29 cellular contexts compared by ENCODE assay signal in genomic region chr11:102097175-102097574, GRCh38. TPM values are rescaled to one million over a fixed set of nuclear protein-coding genes. Genes with fewer than 3 reads are reported as not detected.
"Had no signal": no experiment of that assay in that cellular context is flagged by ENCODE, and none has a peak within 500 bp of the region (broad histone marks: within the 10 kb centered on the region; RNA-seq: fewer than 3 reads in every experiment).

No MANE protein-coding gene starts in this region.

- DNase-seq: activated B cell treated with CpG ODN at 0.5 μM for 24 hours; activated CD4-positive, alpha-beta T cell treated with anti-CD3 and anti-CD28 coated beads for 48 hours; activated CD4-positive, alpha-beta T cell treated with anti-CD3 and anti-CD28 coated beads, Interleukin-2, amount 50 U/mL, for 1 hour; activated CD4-positive, alpha-beta T cell treated with anti-CD3 and anti-CD28 coated beads, Interleukin-2, amount 50 U/mL, for 48 hours; activated CD8-positive, alpha-beta memory T cell treated with anti-CD3 and anti-CD28 coated beads for 24 hours; activated CD8-positive, alpha-beta T cell treated with anti-CD3 and anti-CD28 coated beads for 36 hours; activated effector memory CD4-positive, alpha-beta T cell treated with Interleukin-2 at 50 U/mL for 16 hours; activated gamma-delta T cell treated with Interleukin-2 at 50 U/mL for 16 hours; activated naive CD4-positive, alpha-beta T cell treated with anti-CD3 and anti-CD28 coated beads, Interleukin-2, amount 50 U/mL, for 16 hours; activated naive CD4-positive, alpha-beta T cell treated with Interleukin-2 at 50 U/mL for 16 hours; activated T-cell treated with anti-CD3 and anti-CD28 coated beads, Interleukin-2, amount 50 U/mL, for 4 hours; amniotic stem cell; anterior cingulate cortex; brain microvascular endothelial cell; effector CD8-positive, alpha-beta T cell; esophagus squamous epithelium; foreskin fibroblast; head of caudate nucleus; T-helper 17 cell; T1000; WERI-Rb-1 had no signal

- H3K4me1 ChIP-seq: esophagus squamous epithelium had no signal

- H3K36me3 Mint-ChIP-seq: activated naive CD8-positive, alpha-beta T cell had no signal

- H3K9me3 Mint-ChIP-seq: activated B cell treated with CpG ODN at 0.5 μM for 24 hours; activated CD8-positive, alpha-beta T cell treated with anti-CD3 and anti-CD28 coated beads for 36 hours; activated T-cell treated with anti-CD3 and anti-CD28 coated beads, Interleukin-2, amount 50 U/mL, for 4 hours; activated T-helper 17 cell treated with anti-CD3 and anti-CD28 coated beads, Interleukin-2, amount 50 U/mL, for 72 hours; central memory CD8-positive, alpha-beta T cell; T-helper 2 cell treated with Interferon-gamma antibody and Interleukin-4, amounts not matched to agents 5 μg/mL and 100 μg/mL, for 36 hours had no signal

- H3K4me1 Mint-ChIP-seq: activated B cell treated with CpG ODN at 0.5 μM for 24 hours; activated T-helper 17 cell treated with anti-CD3 and anti-CD28 coated beads, Interleukin-2, amount 50 U/mL, for 72 hours; central memory CD8-positive, alpha-beta T cell had no signal

- H3K27me3 Mint-ChIP-seq: activated B cell treated with CpG ODN at 0.5 μM for 24 hours had no signal

- H3K36me3 ChIP-seq: brain microvascular endothelial cell, esophagus squamous epithelium, WERI-Rb-1 had no signal

- H3K27ac ChIP-seq: brain microvascular endothelial cell, epithelial cell of prostate, esophagus squamous epithelium, WERI-Rb-1 had no signal

- H3K27me3 ChIP-seq: brain microvascular endothelial cell, esophagus squamous epithelium had no signal

- H3K27ac Mint-ChIP-seq: activated B cell treated with CpG ODN at 0.5 μM for 24 hours; activated CD8-positive, alpha-beta T cell treated with anti-CD3 and anti-CD28 coated beads for 36 hours; activated naive CD8-positive, alpha-beta T cell; activated T-helper 17 cell treated with anti-CD3 and anti-CD28 coated beads, Interleukin-2, amount 50 U/mL, for 72 hours; T-helper 2 cell treated with Interferon-gamma antibody and Interleukin-4, amounts not matched to agents 5 μg/mL and 100 μg/mL, for 36 hours had no signal

- H3K9me3 ChIP-seq: esophagus squamous epithelium had no signal

- H3K4me3 ChIP-seq: esophagus squamous epithelium had no signal

- H3K4me3 Mint-ChIP-seq: activated B cell treated with CpG ODN at 0.5 μM for 24 hours; activated CD8-positive, alpha-beta T cell treated with anti-CD3 and anti-CD28 coated beads for 36 hours; activated naive CD8-positive, alpha-beta T cell; activated T-cell treated with anti-CD3 and anti-CD28 coated beads, Interleukin-2, amount 50 U/mL, for 4 hours; activated T-helper 17 cell treated with anti-CD3 and anti-CD28 coated beads, Interleukin-2, amount 50 U/mL, for 72 hours; central memory CD8-positive, alpha-beta T cell; T-helper 17 cell; T-helper 2 cell treated with Interferon-gamma antibody and Interleukin-4, amounts not matched to agents 5 μg/mL and 100 μg/mL, for 36 hours had no signal

- ATAC-seq: activated CD4-positive, CD25-positive, alpha-beta regulatory T cell treated with anti-CD3 and anti-CD28 coated beads, Interleukin-2, amount 50 U/mL, for 24 hours; activated CD8-positive, alpha-beta T cell treated with anti-CD3 and anti-CD28 coated beads for 36 hours; activated T-cell treated with anti-CD3 and anti-CD28 coated beads, Interleukin-2, amount 50 U/mL, for 4 hours; activated T-helper 17 cell treated with anti-CD3 and anti-CD28 coated beads, Interleukin-2, amount 50 U/mL, for 72 hours; T-helper 17 cell had no signal

RNA-seq across cellular contexts. Expression of gene YAP1, which starts 13.1 kb away (rescaled TPM):
- total RNA-seq: activated B cell treated with CpG ODN at 0.5 μM for 24 hours; activated CD8-positive, alpha-beta T cell treated with anti-CD3 and anti-CD28 coated beads for 36 hours had no signal

RNA-seq across cellular contexts. Expression of gene CFAP300, which starts 49.9 kb away (rescaled TPM):
- total RNA-seq: activated B cell treated with CpG ODN at 0.5 μM for 24 hours; activated CD8-positive, alpha-beta T cell treated with anti-CD3 and anti-CD28 coated beads for 36 hours; activated T-cell treated with anti-CD3 and anti-CD28 coated beads, Interleukin-2, amount 50 U/mL, for 4 hours; activated T-helper 17 cell treated with anti-CD3 and anti-CD28 coated beads, Interleukin-2, amount 50 U/mL, for 72 hours; dermis microvascular lymphatic vessel endothelial cell; endothelial cell of umbilical vein; T-helper 17 cell had no signal
